Comparison of ENCODE assay signal across 15 cellular contexts in genomic region chr1:218349365-218350021, GRCh38. TPM values are rescaled to one million over a fixed set of nuclear protein-coding genes. Genes with fewer than 3 reads are reported as not detected.
DNase-seq lines count a peak whose midpoint lies in the region; ATAC-seq, FAIRE-seq and TF ChIP-seq lines count a peak whose summit lies in the region.
"Had no signal": no experiment of that assay in that cellular context is flagged by ENCODE, and none has a peak within 500 bp of the region (broad histone marks: within the 10 kb centered on the region; RNA-seq: fewer than 3 reads in every experiment).

No MANE protein-coding gene starts in this region.

- CTCF ChIA-PET in SK-N-SH (lab: Yijun Ruan, JAX): interaction anchor here (1.0 to 2.4 kb wide), 3 partner anchors 10 to 20 kb away, joined by 3 to 9 read pairs (median 5); no protein-coding TSS in a partner anchor

- H2AFZ ChIP-seq in SK-N-SH (ENCODE audit: low read depth): no peak overlapping the region
- H2AFZ ChIP-seq in keratinocyte (ENCODE audit: control insufficient read depth, low read length): no peak overlapping the region

- 0 out of 2 replicates have a peak overlapping the region, but pooled peaks have one; percentile 73 for H3K4me2 ChIP-seq in SK-N-SH
- peak overlapping the region; percentile 86 for H3K4me2 ChIP-seq in keratinocyte (ENCODE audit: control insufficient read depth, extremely low read depth, insufficient read depth, low read depth, low read length)
- H3K4me2 ChIP-seq in skeletal muscle satellite cell (ENCODE audit: low read length): peak overlapping the region; percentile 88

- peaks cover 15% of the 10 kb centered on the region for H3K4me1 Mint-ChIP-seq in stimulated activated naive CD8-positive, alpha-beta T cell treated with anti-CD3 and anti-CD28 coated beads, Interleukin-15, amount 100 ng/mL, for 72 hours

- H3K27ac ChIP-seq in SK-N-SH (ENCODE audit: low read depth in 2 of 2, low read length in 1 of 2): peak overlapping the region; percentile 51 to 86; a peak in 2 of 4 replicates
- no peak overlapping the region for H3K27ac ChIP-seq in keratinocyte (ENCODE audit: control insufficient read depth, insufficient read depth, low read length)
- H3K27ac ChIP-seq: HL-60 had no signal

- peaks cover 36% of the 10 kb centered on the region for H3K27me3 Mint-ChIP-seq in stimulated activated naive CD8-positive, alpha-beta T cell treated with anti-CD3 and anti-CD28 coated beads, Interleukin-15, amount 100 ng/mL, for 72 hours

- no peak overlapping the region for H3K27ac Mint-ChIP-seq in stimulated activated naive CD8-positive, alpha-beta T cell treated with anti-CD3 and anti-CD28 coated beads, Interleukin-15, amount 100 ng/mL, for 72 hours
- H3K27ac Mint-ChIP-seq: immature natural killer cell had no signal

- no peak for TF ChIP-seq EP300 in SK-N-SH (IDR thresholded peaks at IDR 0.05; ENCODE audit: borderline replicate concordance in 1 of 2, low read depth in 1 of 2, low read length in 1 of 2)

- H3K4me3 ChIP-seq in SK-N-SH (ENCODE audit: low read depth in 2 of 2, low read length in 1 of 2) (peak overlapping the region; percentile 12 to 24; a peak in 1 of 4 replicates), keratinocyte (ENCODE audit: control insufficient read depth in 2 of 3, extremely low read depth in 1 of 3, insufficient read depth in 2 of 3, low read depth in 1 of 3, low read length in 3 of 3) (peak overlapping the region; percentile 67 to 100 (median 93)), skeletal muscle satellite cell (ENCODE audit: low read length) (peak overlapping the region; percentile 87)

- no peak for TF ChIP-seq RAD21 in SK-N-SH (IDR thresholded peaks at IDR 0.05; ENCODE audit: low read length)

- no peaks in the 10 kb centered on the region for H3K9me3 ChIP-seq in SK-N-SH
- no peaks in the 10 kb centered on the region for H3K9me3 ChIP-seq in keratinocyte (ENCODE audit: control insufficient read depth, low read depth, low read length)
- no peaks in the 10 kb centered on the region for H3K9me3 ChIP-seq in skeletal muscle satellite cell (replicated peaks; ENCODE audit: low read length)

- H3F3A ChIP-seq in SK-N-SH (replicated peaks; ENCODE audit: insufficient read depth): peaks cover 5% of the 10 kb centered on the region

- WGBS in SK-N-SH (ENCODE audit: low lambda C conversion rate): 70% methylated on average over 5 of the region's 5 CpGs

- no peaks in the 10 kb centered on the region for H3K9me3 Mint-ChIP-seq in stimulated activated naive CD8-positive, alpha-beta T cell treated with anti-CD3 and anti-CD28 coated beads, Interleukin-15, amount 100 ng/mL, for 72 hours
- H3K9me3 Mint-ChIP-seq: immature natural killer cell, type B pancreatic cell had no signal

- H3K27me3 ChIP-seq in SK-N-SH (ENCODE audit: insufficient read depth) (no peaks in the 10 kb centered on the region), keratinocyte (ENCODE audit: control insufficient read depth, extremely low read depth, insufficient read depth, low read length) (no peaks in the 10 kb centered on the region), skeletal muscle satellite cell (ENCODE audit: control insufficient read depth, insufficient read depth, low read length) (no peaks in the 10 kb centered on the region)

- H3K4me1 ChIP-seq in SK-N-SH (ENCODE audit: control insufficient read depth in 1 of 2, insufficient read depth in 2 of 2, low read depth in 1 of 2, low read length in 1 of 2): peaks cover 7 to 22% of the 10 kb centered on the region in 2 experiments; a peak in 2 of 4 replicates
- peaks cover 27% of the 10 kb centered on the region for H3K4me1 ChIP-seq in keratinocyte (ENCODE audit: control insufficient read depth, extremely low read depth, insufficient read depth, low read length)
- H3K4me1 ChIP-seq in skeletal muscle satellite cell (ENCODE audit: control insufficient read depth, insufficient read depth, low read length): peaks cover 38% of the 10 kb centered on the region

- H3K79me2 ChIP-seq in SK-N-SH (ENCODE audit: insufficient read depth): no peaks in the 10 kb centered on the region
- H3K79me2 ChIP-seq in keratinocyte (ENCODE audit: control insufficient read depth, insufficient read depth, low read length): peaks cover 85% of the 10 kb centered on the region

- ATAC-seq in stimulated activated naive CD8-positive, alpha-beta T cell treated with anti-CD3 and anti-CD28 coated beads, Interleukin-15, amount 100 ng/mL, for 72 hours: no peak
- no peak for ATAC-seq in GM19463 (IDR thresholded peaks at IDR 0.05; ENCODE audit: unreplicated experiment)

- H3K9ac ChIP-seq in SK-N-SH (no peak overlapping the region; the same call in 1 of the 2 replicates), keratinocyte (ENCODE audit: control insufficient read depth, extremely low read depth, insufficient read depth, low read length) (peak overlapping the region; percentile 46), skeletal muscle satellite cell (ENCODE audit: low read depth, low read length) (peak overlapping the region; percentile 93)

- no peaks in the 10 kb centered on the region for H3K9me1 ChIP-seq in keratinocyte (ENCODE audit: control insufficient read depth, extremely low read depth, insufficient read depth, low read length)

- POLR2A ChIA-PET in SK-N-SH (lab: Yijun Ruan, JAX): no interaction called here

- FAIRE-seq in keratinocyte (lab: Jason Lieb, UNC): no peak

- H3K4me3 Mint-ChIP-seq in stimulated activated naive CD8-positive, alpha-beta T cell treated with anti-CD3 and anti-CD28 coated beads, Interleukin-15, amount 100 ng/mL, for 72 hours: no peak overlapping the region
- H3K4me3 Mint-ChIP-seq: immature natural killer cell, type B pancreatic cell had no signal

- no peaks in the 10 kb centered on the region for H3K9me2 ChIP-seq in SK-N-SH

- DNase-seq in EL (peak; percentile 45), SK-N-SH (no peak), keratinocyte (ENCODE audit: low read depth, low spot score) (no peak), pons (ENCODE audit: low spot score) (no peak), NCI-H2171 (lab: John Stamatoyannopoulos, UW) (no peak)
- no peak for DNase-seq in stimulated activated naive CD8-positive, alpha-beta T cell treated with anti-CD3 and anti-CD28 coated beads, Interleukin-15, amount 100 ng/mL, for 72 hours
- DNase-seq: activated CD8-positive, alpha-beta memory T cell treated with anti-CD3 and anti-CD28 coated beads, Interleukin-2, amount 50 U/mL, for 48 hours; amniotic stem cell; immature natural killer cell; NCI-H1048; T1000 had no signal

- TF ChIP-seq CTCF in SK-N-SH (IDR thresholded peaks at IDR 0.05) (no peak), keratinocyte (optimal IDR thresholded peaks at IDR 0.05 in 1 of 3, IDR thresholded peaks at IDR 0.05 in 1 of 3, conservative IDR thresholded peaks at IDR 0.05 in 1 of 3; ENCODE audit: extremely low read depth in 1 of 3, insufficient read depth in 2 of 3, low read length in 3 of 3) (no peak)

- no peaks in the 10 kb centered on the region for H3K36me3 ChIP-seq in SK-N-SH (replicated peaks in 1 of 2; ENCODE audit: control insufficient read depth in 1 of 2, insufficient read depth in 2 of 2, low read length in 1 of 2)
- no peaks in the 10 kb centered on the region for H3K36me3 ChIP-seq in keratinocyte (ENCODE audit: control insufficient read depth in 2 of 2, extremely low read depth in 1 of 2, insufficient read depth in 2 of 2, low read length in 2 of 2)
- no peaks in the 10 kb centered on the region for H3K36me3 ChIP-seq in skeletal muscle satellite cell (ENCODE audit: insufficient read depth, low read length)

- dilution Hi-C loops in keratinocyte (cut with MboI; ENCODE audit: extremely low pct_ligation_motif_present, low sequenced_read_pairs): no loop called here

- H4K20me1 ChIP-seq in SK-N-SH (ENCODE audit: insufficient read depth) (no peaks in the 10 kb centered on the region), keratinocyte (ENCODE audit: control insufficient read depth, extremely low read depth, insufficient read depth, low read length) (no peaks in the 10 kb centered on the region)

TF ChIP-seq in SK-N-SH, 30 proteins besides CTCF, POLR2A, EP300 and RAD21:
- TF ChIP-seq ELF1 (IDR thresholded peaks at IDR 0.05): no peak
- TF ChIP-seq NFIC (IDR thresholded peaks at IDR 0.05; ENCODE audit: borderline replicate concordance): 0 out of 2 replicates have a peak, but pooled peaks have one; percentile 15

RNA-seq across cellular contexts. Expression of gene TGFB2, which starts 4.4 kb away (rescaled TPM):
- 2.4 and 3.8 TPM in 2 replicates for polyA plus RNA-seq in SK-N-SH (2012; rRNA removed)
- polyA plus RNA-seq in SK-N-SH (2012; cell fraction: cytosol; rRNA removed): 4.0 and 5.1 TPM in 2 replicates
- polyA plus RNA-seq in SK-N-SH (2012; cell fraction: nucleus; rRNA removed): 2.6 and 7.2 TPM in 2 replicates
- polyA plus RNA-seq in keratinocyte: 9.0 to 22.3 TPM (median 21.5 TPM) in 3 replicates
- polyA plus RNA-seq in keratinocyte (2011; ENCODE audit: low read depth): 9.1 TPM
- polyA plus RNA-seq in keratinocyte (2011; cell fraction: cytosol; rRNA removed): 5.8 and 10.0 TPM in 2 replicates
- polyA plus RNA-seq in keratinocyte (2011; cell fraction: nucleus; rRNA removed): 28.8 and 34.4 TPM in 2 replicates
- 4.6 and 22.6 TPM in 2 replicates for polyA plus RNA-seq in keratinocyte (2012; ENCODE audit: low replicate concordance)
- polyA minus RNA-seq in keratinocyte: 5.6 to 20.8 TPM (median 12.4 TPM) in 3 replicates
- 10.0 TPM for polyA minus RNA-seq in keratinocyte (2011; cell fraction: cytosol; rRNA and poly(A)+ RNA removed)
- polyA minus RNA-seq in keratinocyte (2011; cell fraction: nucleus; rRNA and poly(A)+ RNA removed): 24.4 and 70.7 TPM in 2 replicates
- 3.0 and 3.5 TPM in 2 replicates for total RNA-seq in skeletal muscle satellite cell (2012; rRNA removed)

Comparison
In these comparisons a context has a peak if more than half of its experiments do, and no peak if none do; other contexts are left out.
1. H3K4me3 ChIP-seq: peak in every context shown above with its lines; median percentile 93 in keratinocyte; 87 in skeletal muscle satellite cell; 18 in SK-N-SH.